In genomic region chr5:142915840-142916424, GRCh38 we compare ENCODE assay signal across 8 cellular contexts.
DNase-seq lines count a peak whose midpoint lies in the region; ATAC-seq and TF ChIP-seq lines count a peak whose summit lies in the region.

No MANE protein-coding gene starts in this region.

- intact Hi-C loops in natural killer cell (cut with micrococcal nuclease) = no loop called here

- H3K9me3 Mint-ChIP-seq in natural killer cell = no peaks in the 10 kb centered on the region

- TF ChIP-seq CTCF in natural killer cell (IDR thresholded peaks at IDR 0.05) = no peak

- H3K27ac Mint-ChIP-seq in natural killer cell = peak overlapping the region in 1 of 2 donors; percentile 33

- DNase-seq in NCI-H345 (lab: John Stamatoyannopoulos, UW) = peak; percentile 21
- no peak for DNase-seq in NCI-H345 treated with DMSO at 0.1 percent for 48 hours (lab: John Stamatoyannopoulos, UW; ENCODE audit: unreplicated experiment)
- DNase-seq in Kasumi-1 (lab: John Stamatoyannopoulos, UW) = peak; percentile 30 to 54
- peak; percentile 24 to 60 for DNase-seq in SW 1271 (lab: John Stamatoyannopoulos, UW)
- DNase-seq in iPS DF 19.7 (ENCODE audit: low read depth, low spot score) = peak; percentile 59
- no peak for DNase-seq in natural killer cell

- H3K4me3 Mint-ChIP-seq in natural killer cell = no peak overlapping the region

- no peaks in the 10 kb centered on the region for H3K27me3 Mint-ChIP-seq in natural killer cell (ENCODE audit: low read depth in 2 of 2)

- ATAC-seq in GM21529 (IDR thresholded peaks at IDR 0.05; ENCODE audit: unreplicated experiment) = peak; percentile 87
- no peak for ATAC-seq in GM18520 (IDR thresholded peaks at IDR 0.05; ENCODE audit: unreplicated experiment)
- ATAC-seq in natural killer cell = no peak

- peaks cover 27 to 35% of the 10 kb centered on the region in 2 donors for H3K4me1 Mint-ChIP-seq in natural killer cell

- H3K36me3 Mint-ChIP-seq in natural killer cell = peaks cover 22% of the 10 kb centered on the region

Comparison
In these comparisons a context has a peak if more than half of its experiments do, and no peak if none do; other contexts are left out.
1. DNase-seq: peak in NCI-H345 (single experiment), Kasumi-1 (2 of 2), SW 1271 (2 of 2) and iPS DF 19.7 (single experiment); none in NCI-H345 treated with DMSO at 0.1 percent for 48 hours (single experiment) and natural killer cell (single experiment).